Comparison of ENCODE assay signal across 18 cellular contexts in genomic region chr12:123962530-123962929, GRCh38. TPM values are rescaled to one million over a fixed set of nuclear protein-coding genes. Genes with fewer than 3 reads are reported as not detected.
DNase-seq lines count a peak whose midpoint lies in the region; ATAC-seq and TF ChIP-seq lines count a peak whose summit lies in the region.
"Had no signal": no experiment of that assay in that cellular context is flagged by ENCODE, and none has a peak within 500 bp of the region (broad histone marks: within the 10 kb centered on the region; RNA-seq: fewer than 3 reads in every experiment).

No MANE protein-coding gene starts in this region.

- WGBS in esophagus muscularis mucosa, result 88% methylated on average over 6 of the region's 6 CpGs

- TF ChIP-seq CTCF in esophagus muscularis mucosa (IDR thresholded peaks at IDR 0.05), result no peak
- TF ChIP-seq CTCF in progenitor cell of endocrine pancreas (IDR thresholded peaks at IDR 0.05; ENCODE audit: unreplicated experiment), result no peak

- no peak for TF ChIP-seq EP300 in esophagus muscularis mucosa (IDR thresholded peaks at IDR 0.05)

- no peak for TF ChIP-seq POLR2A in esophagus muscularis mucosa (IDR thresholded peaks at IDR 0.05; ENCODE audit: low read depth)

- no peaks in the 10 kb centered on the region for H3K4me1 Mint-ChIP-seq in activated naive CD8-positive, alpha-beta T cell treated with anti-CD3 and anti-CD28 coated beads, Interleukin-2, amount 50 U/mL, for 24 hours
- H3K4me1 Mint-ChIP-seq in activated naive CD8-positive, alpha-beta T cell treated with anti-CD3 and anti-CD28 coated beads for 36 hours, result no peaks in the 10 kb centered on the region
- H3K4me1 Mint-ChIP-seq in central memory CD8-positive, alpha-beta T cell, result peaks cover 16% of the 10 kb centered on the region
- peaks cover 4% of the 10 kb centered on the region for H3K4me1 Mint-ChIP-seq in progenitor cell of endocrine pancreas (ENCODE audit: low read depth)
- H3K4me1 Mint-ChIP-seq: H9 had no signal

- H3K27ac ChIP-seq in esophagus muscularis mucosa (replicated peaks in 1 of 4), result no peak overlapping the region
- H3K27ac ChIP-seq: 22Rv1, A549, C4-2B had no signal

- peaks cover 0 to 6% (median 0%) of the 10 kb centered on the region in 4 donors for H3K36me3 ChIP-seq in esophagus muscularis mucosa

- H3K4me3 Mint-ChIP-seq in activated naive CD8-positive, alpha-beta T cell treated with anti-CD3 and anti-CD28 coated beads, Interleukin-2, amount 50 U/mL, for 24 hours, result no peak overlapping the region
- H3K4me3 Mint-ChIP-seq in activated naive CD8-positive, alpha-beta T cell treated with anti-CD3 and anti-CD28 coated beads for 36 hours, result no peak overlapping the region
- no peak overlapping the region for H3K4me3 Mint-ChIP-seq in central memory CD8-positive, alpha-beta T cell
- no peak overlapping the region for H3K4me3 Mint-ChIP-seq in progenitor cell of endocrine pancreas (ENCODE audit: low read depth)
- H3K4me3 Mint-ChIP-seq: CD4-positive, alpha-beta T cell; H9 had no signal

- intact Hi-C loops in esophagus muscularis mucosa (cut with DNase I), result no loop called here

- peak; percentile 40 for ATAC-seq in activated naive CD8-positive, alpha-beta T cell treated with anti-CD3 and anti-CD28 coated beads, Interleukin-2, amount 50 U/mL, for 24 hours
- ATAC-seq in central memory CD8-positive, alpha-beta T cell (replicated peaks; ENCODE audit: extremely low read depth, poor library complexity, severe bottlenecking), result no peak
- ATAC-seq in GM19463 (IDR thresholded peaks at IDR 0.05; ENCODE audit: unreplicated experiment), result no peak
- ATAC-seq in GM18861 (IDR thresholded peaks at IDR 0.05; ENCODE audit: unreplicated experiment), result no peak
- ATAC-seq: HepG2 had no signal

- H3K9me3 ChIP-seq in esophagus muscularis mucosa, result no peaks in the 10 kb centered on the region
- H3K9me3 ChIP-seq: A549 had no signal

- H3K27me3 ChIP-seq in esophagus muscularis mucosa, result no peaks in the 10 kb centered on the region

- H3K4me1 ChIP-seq in esophagus muscularis mucosa, result no peaks in the 10 kb centered on the region
- H3K4me1 ChIP-seq: A549 had no signal

- H3K27ac Mint-ChIP-seq in activated naive CD8-positive, alpha-beta T cell treated with anti-CD3 and anti-CD28 coated beads, Interleukin-2, amount 50 U/mL, for 24 hours, result no peak overlapping the region
- H3K27ac Mint-ChIP-seq in activated naive CD8-positive, alpha-beta T cell treated with anti-CD3 and anti-CD28 coated beads for 36 hours, result no peak overlapping the region
- peak overlapping the region; percentile 38 for H3K27ac Mint-ChIP-seq in central memory CD8-positive, alpha-beta T cell (ENCODE audit: low read depth)
- H3K27ac Mint-ChIP-seq in progenitor cell of endocrine pancreas, result peak overlapping the region; percentile 56
- H3K27ac Mint-ChIP-seq: CD4-positive, alpha-beta T cell; H9 had no signal

- no peaks in the 10 kb centered on the region for H3K9me3 Mint-ChIP-seq in activated naive CD8-positive, alpha-beta T cell treated with anti-CD3 and anti-CD28 coated beads, Interleukin-2, amount 50 U/mL, for 24 hours
- no peaks in the 10 kb centered on the region for H3K9me3 Mint-ChIP-seq in activated naive CD8-positive, alpha-beta T cell treated with anti-CD3 and anti-CD28 coated beads for 36 hours
- H3K9me3 Mint-ChIP-seq in central memory CD8-positive, alpha-beta T cell, result no peaks in the 10 kb centered on the region
- H3K9me3 Mint-ChIP-seq in progenitor cell of endocrine pancreas (ENCODE audit: low read depth), result no peaks in the 10 kb centered on the region
- H3K9me3 Mint-ChIP-seq: CD4-positive, alpha-beta T cell; H9 had no signal

- H3K36me3 Mint-ChIP-seq in activated naive CD8-positive, alpha-beta T cell treated with anti-CD3 and anti-CD28 coated beads, Interleukin-2, amount 50 U/mL, for 24 hours (ENCODE audit: low read depth), result no peaks in the 10 kb centered on the region
- H3K36me3 Mint-ChIP-seq in activated naive CD8-positive, alpha-beta T cell treated with anti-CD3 and anti-CD28 coated beads for 36 hours, result no peaks in the 10 kb centered on the region
- H3K36me3 Mint-ChIP-seq in central memory CD8-positive, alpha-beta T cell (ENCODE audit: insufficient read depth), result peaks cover 2% of the 10 kb centered on the region
- H3K36me3 Mint-ChIP-seq in progenitor cell of endocrine pancreas (ENCODE audit: insufficient read depth), result no peaks in the 10 kb centered on the region

- H3K27me3 Mint-ChIP-seq in activated naive CD8-positive, alpha-beta T cell treated with anti-CD3 and anti-CD28 coated beads, Interleukin-2, amount 50 U/mL, for 24 hours, result no peaks in the 10 kb centered on the region
- no peaks in the 10 kb centered on the region for H3K27me3 Mint-ChIP-seq in activated naive CD8-positive, alpha-beta T cell treated with anti-CD3 and anti-CD28 coated beads for 36 hours
- H3K27me3 Mint-ChIP-seq in central memory CD8-positive, alpha-beta T cell, result no peaks in the 10 kb centered on the region
- H3K27me3 Mint-ChIP-seq in progenitor cell of endocrine pancreas, result no peaks in the 10 kb centered on the region
- H3K27me3 Mint-ChIP-seq: CD4-positive, alpha-beta T cell had no signal

- DNase-seq in activated naive CD8-positive, alpha-beta T cell treated with anti-CD3 and anti-CD28 coated beads, Interleukin-2, amount 50 U/mL, for 24 hours, result no peak
- DNase-seq in activated naive CD8-positive, alpha-beta T cell treated with anti-CD3 and anti-CD28 coated beads for 36 hours, result no peak
- no peak for DNase-seq in central memory CD8-positive, alpha-beta T cell (ENCODE audit: low spot score in 2 of 2)
- DNase-seq in esophagus muscularis mucosa (ENCODE audit: extremely low spot score), result peak; percentile 3
- no peak for DNase-seq in progenitor cell of endocrine pancreas (ENCODE audit: low spot score, unreplicated experiment)
- DNase-seq in NCI-H446 treated with DMSO at 0.1 percent for 48 hours (lab: John Stamatoyannopoulos, UW), result no peak
- DNase-seq: AML-193; CD4-positive, alpha-beta T cell; DMS153; DMS79; GDM1; H9 had no signal

- H3K4me3 ChIP-seq in esophagus muscularis mucosa, result no peak overlapping the region
- H3K4me3 ChIP-seq: A549 had no signal

RNA-seq across cellular contexts. Expression of gene CCDC92, which starts 10.1 kb away (rescaled TPM):
- 1 to 10 TPM; 4.8 to 5.0 TPM for total RNA-seq in activated naive CD8-positive, alpha-beta T cell treated with anti-CD3 and anti-CD28 coated beads for 36 hours
- 10 to 100 TPM; 42.2 to 66.3 (median 54.1) TPM for total RNA-seq in esophagus muscularis mucosa
- 57.0 and 59.1 TPM in 2 replicates for total RNA-seq in progenitor cell of endocrine pancreas

RNA-seq across cellular contexts. Expression of gene ZNF664, which starts 10.5 kb away (rescaled TPM):
- total RNA-seq in activated naive CD8-positive, alpha-beta T cell treated with anti-CD3 and anti-CD28 coated beads for 36 hours, result 10 to 100 TPM; 54.4 to 56.8 TPM
- 10 to 100 TPM; 58.5 to 76.4 (median 70.3) TPM for total RNA-seq in esophagus muscularis mucosa
- total RNA-seq in progenitor cell of endocrine pancreas, result 197 and 198 TPM in 2 replicates

Comparison
In these comparisons a context has a peak if more than half of its experiments do, and no peak if none do; other contexts are left out.
1. H3K27ac Mint-ChIP-seq: peak in central memory CD8-positive, alpha-beta T cell (single experiment) and progenitor cell of endocrine pancreas (single experiment); none in activated naive CD8-positive, alpha-beta T cell treated with anti-CD3 and anti-CD28 coated beads, Interleukin-2, amount 50 U/mL, for 24 hours (single experiment) and activated naive CD8-positive, alpha-beta T cell treated with anti-CD3 and anti-CD28 coated beads for 36 hours (single experiment).